ENCODE assay signal across 25 cellular contexts in genomic region chr6:129047834-129048233, GRCh38.
"Had no signal": no experiment of that assay in that cellular context is flagged by ENCODE, and none has a peak within 500 bp of the region (broad histone marks: within the 10 kb centered on the region; RNA-seq: fewer than 3 reads in every experiment).

No MANE protein-coding gene starts in this region.

- H3K4me1 ChIP-seq: prostate gland, right lobe of liver, uterus had no signal

- H3K4me3 ChIP-seq: lung, mucosa of descending colon, ovary, prostate gland, right lobe of liver, smooth muscle cell, tibial nerve, uterus had no signal

- H3K27me3 ChIP-seq: ovary, right lobe of liver, tibial nerve, uterus had no signal

- H3K36me3 Mint-ChIP-seq: immature natural killer cell; naive thymus-derived CD4-positive, alpha-beta T cell; natural killer cell treated with Interleukin-12 subunit alpha and Interleukin-12 subunit beta and Interleukin-15 and Interleukin-18, amount 100 ng/mL, for 72 hours; stimulated activated memory B cell treated with anti-CD40 and anti-IgM and Interleukin-4, amounts not matched to agents 10 μg/mL and 1 μg/mL and 100 μg/mL, for 72 hours had no signal

- H3K4me1 Mint-ChIP-seq: immature natural killer cell; naive thymus-derived CD4-positive, alpha-beta T cell; stimulated activated memory B cell treated with anti-CD40 and anti-IgM and Interleukin-4, amounts not matched to agents 10 μg/mL and 1 μg/mL and 100 μg/mL, for 72 hours; stimulated activated naive CD8-positive, alpha-beta T cell treated with anti-CD3 and anti-CD28 coated beads, Interleukin-15, amount 100 ng/mL, for 72 hours had no signal

- H3K27ac Mint-ChIP-seq: naive thymus-derived CD4-positive, alpha-beta T cell; natural killer cell treated with Interleukin-12 subunit alpha and Interleukin-12 subunit beta and Interleukin-15 and Interleukin-18, amount 100 ng/mL, for 72 hours; stimulated activated memory B cell treated with anti-CD40 and anti-IgM and Interleukin-4, amounts not matched to agents 10 μg/mL and 1 μg/mL and 100 μg/mL, for 72 hours; stimulated activated naive CD8-positive, alpha-beta T cell treated with anti-CD3 and anti-CD28 coated beads, Interleukin-15, amount 100 ng/mL, for 72 hours; type B pancreatic cell had no signal

- H3K27me3 Mint-ChIP-seq: stimulated activated memory B cell treated with anti-CD40 and anti-IgM and Interleukin-4, amounts not matched to agents 10 μg/mL and 1 μg/mL and 100 μg/mL, for 72 hours; stimulated activated naive CD8-positive, alpha-beta T cell treated with anti-CD3 and anti-CD28 coated beads, Interleukin-15, amount 100 ng/mL, for 72 hours; type B pancreatic cell had no signal

- H3K4me3 Mint-ChIP-seq: immature natural killer cell; naive thymus-derived CD4-positive, alpha-beta T cell; natural killer cell treated with Interleukin-12 subunit alpha and Interleukin-12 subunit beta and Interleukin-15 and Interleukin-18, amount 100 ng/mL, for 72 hours; stimulated activated memory B cell treated with anti-CD40 and anti-IgM and Interleukin-4, amounts not matched to agents 10 μg/mL and 1 μg/mL and 100 μg/mL, for 72 hours; stimulated activated naive CD8-positive, alpha-beta T cell treated with anti-CD3 and anti-CD28 coated beads, Interleukin-15, amount 100 ng/mL, for 72 hours; type B pancreatic cell had no signal

- DNase-seq: hypothalamus; immature natural killer cell; kidney; midbrain; mucosa of descending colon; naive thymus-derived CD4-positive, alpha-beta T cell; ovary; retina; right lobe of liver; stimulated activated CD4-positive, alpha-beta T cell treated with anti-CD3 and anti-CD28 coated beads, Interleukin-1b, Interleukin-23, amount 100 ng/mL, for 48 hours; stimulated activated CD4-positive, alpha-beta T cell treated with anti-CD3 and anti-CD28 coated beads, Interleukin-2, amount 100 ng/mL, for 48 hours; stimulated activated CD4-positive, alpha-beta T cell treated with anti-CD3 and anti-CD28 coated beads, Interleukin-4, amount 100 ng/mL, for 4 hours; stimulated activated CD8-positive, alpha-beta memory T cell treated with anti-CD3 and anti-CD28 coated beads, Interleukin-4, amount 100 ng/mL, for 48 hours; stimulated activated naive CD4-positive, alpha-beta T cell treated with Interleukin-2 at 50 U/mL for 16 hours; stimulated activated naive CD8-positive, alpha-beta T cell treated with anti-CD3 and anti-CD28 coated beads, Interleukin-15, amount 100 ng/mL, for 72 hours; substantia nigra; uterus had no signal

- H3K9me3 ChIP-seq: mucosa of descending colon, ovary, prostate gland, right lobe of liver, uterus had no signal

- ATAC-seq: left lobe of liver; mucosa of descending colon; naive thymus-derived CD4-positive, alpha-beta T cell; natural killer cell treated with Interleukin-12 subunit alpha and Interleukin-12 subunit beta and Interleukin-15 and Interleukin-18, amount 100 ng/mL, for 72 hours; right lobe of liver; stimulated activated memory B cell treated with anti-CD40 and anti-IgM and Interleukin-4, amounts not matched to agents 10 μg/mL and 1 μg/mL and 100 μg/mL, for 72 hours; stimulated activated naive CD8-positive, alpha-beta T cell treated with anti-CD3 and anti-CD28 coated beads, Interleukin-15, amount 100 ng/mL, for 72 hours had no signal

- H3K9me3 Mint-ChIP-seq: natural killer cell treated with Interleukin-12 subunit alpha and Interleukin-12 subunit beta and Interleukin-15 and Interleukin-18, amount 100 ng/mL, for 72 hours; stimulated activated naive CD8-positive, alpha-beta T cell treated with anti-CD3 and anti-CD28 coated beads, Interleukin-15, amount 100 ng/mL, for 72 hours; type B pancreatic cell had no signal

- H3K27ac ChIP-seq: ovary, prostate gland, right lobe of liver, tibial nerve, uterus had no signal

- H3K4me2 ChIP-seq: smooth muscle cell had no signal
